ENCODE assay signal across 17 cellular contexts in the genomic region with DNA sequence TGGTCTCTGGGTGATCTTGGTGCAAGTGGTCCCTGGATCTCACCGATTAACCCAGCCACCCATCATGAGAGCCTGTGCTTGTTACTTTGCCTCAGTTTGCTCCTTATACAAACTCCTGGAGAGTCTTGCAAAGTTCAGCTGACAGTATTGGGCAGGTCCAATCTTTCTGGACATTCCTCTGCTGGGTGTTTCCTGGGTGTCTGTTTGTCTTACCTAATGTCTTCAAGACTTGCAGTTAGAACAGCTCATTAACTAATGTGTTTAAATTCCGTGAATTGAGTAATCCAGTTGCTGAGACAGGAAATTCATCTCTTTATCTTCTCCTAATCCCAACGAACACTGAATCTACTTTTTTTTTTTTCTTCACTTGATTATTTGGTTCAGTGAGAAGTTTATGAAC. TPM values are rescaled to one million over a fixed set of nuclear protein-coding genes. Genes with fewer than 3 reads are reported as not detected.
A peak's percentile ranks its signal among the peaks of the same experiment; 100 is the strongest.
DNase-seq lines count a peak whose midpoint lies in the region; ATAC-seq and TF ChIP-seq lines count a peak whose summit lies in the region.
"Had no signal": no experiment of that assay in that cellular context is flagged by ENCODE, and none has a peak within 500 bp of the region (broad histone marks: within the 10 kb centered on the region; RNA-seq: fewer than 3 reads in every experiment).

No MANE protein-coding gene starts in this region.

- ATAC-seq in mucosa of descending colon = peak; percentile 19
- no peak for ATAC-seq in T-cell (replicated peaks in 1 of 4)
- ATAC-seq: stimulated activated effector memory CD8-positive, alpha-beta T cell treated with anti-CD3 and anti-CD28 coated beads, Interleukin-12 subunit alpha, Interleukin-12 subunit beta, amount 100 ng/mL, for 72 hours; WTC11 had no signal

- H3K4me3 ChIP-seq in BJ (ENCODE audit: low read depth, low read length) (no peak overlapping the region), mucosa of descending colon (no peak overlapping the region)

- CTCF ChIA-PET in BJ (lab: Yijun Ruan, JAX) = interaction anchor here (0.6 to 1.4 kb wide), 3 partner anchors 84 to 87 kb away, joined by 3 read pairs; no protein-coding TSS in a partner anchor
- CTCF ChIA-PET in T-cell (lab: Charles Lee) = no interaction called here

- H3K27me3 ChIP-seq in BJ (ENCODE audit: control insufficient read depth, insufficient read depth, low read length) = no peaks in the 10 kb centered on the region

- H3K27ac ChIP-seq in epithelial cell of prostate = peak overlapping the region; percentile 78

- H3K27me3 Mint-ChIP-seq in T-cell = peaks cover 0 to 6% of the 10 kb centered on the region in 2 donors

- no peak overlapping the region for H3K27ac Mint-ChIP-seq in T-cell
- H3K27ac Mint-ChIP-seq: stimulated activated effector memory CD8-positive, alpha-beta T cell treated with anti-CD3 and anti-CD28 coated beads, Interleukin-12 subunit alpha, Interleukin-12 subunit beta, amount 100 ng/mL, for 72 hours; WTC11 had no signal

- TF ChIP-seq CTCF in BJ (IDR thresholded peaks at IDR 0.05; ENCODE audit: insufficient read depth, low read depth, low read length) (no peak), mucosa of descending colon (IDR thresholded peaks at IDR 0.05) (no peak), GM13977 (IDR thresholded peaks at IDR 0.05; ENCODE audit: extremely low read depth, insufficient read depth, missing control alignments) (no peak)

- POLR2A ChIA-PET in BJ (lab: Charles Lee) = interaction anchor here (0.7 kb wide), 2 partner anchors 10 to 23 kb away, joined by 4 to 9 read pairs; no protein-coding TSS in a partner anchor
- POLR2A ChIA-PET in T-cell (lab: Charles Lee) = interaction anchor here in 1 of 2 donors (0.7 kb wide), 2 partner anchors 23 to 1817 kb away, joined by 3 to 6 read pairs; no protein-coding TSS in a partner anchor

- no peaks in the 10 kb centered on the region for H3K36me3 Mint-ChIP-seq in T-cell
- H3K36me3 Mint-ChIP-seq: stimulated activated effector memory CD8-positive, alpha-beta T cell treated with anti-CD3 and anti-CD28 coated beads, Interleukin-12 subunit alpha, Interleukin-12 subunit beta, amount 100 ng/mL, for 72 hours; WTC11 had no signal

- intact Hi-C loops in mucosa of descending colon (cut with DNase I, micrococcal nuclease) = no loop called here

- in situ Hi-C loops in GM13977 (cut with MboI; ENCODE audit: low pct_unique_long_range_greater_than_20kb, low sequenced_read_pairs, unreplicated experiment) = no loop called here

- peaks cover 0 to 4% (median 0%) of the 10 kb centered on the region in 3 donors for H3K9me3 Mint-ChIP-seq in T-cell
- H3K9me3 Mint-ChIP-seq: stimulated activated effector memory CD8-positive, alpha-beta T cell treated with anti-CD3 and anti-CD28 coated beads, Interleukin-12 subunit alpha, Interleukin-12 subunit beta, amount 100 ng/mL, for 72 hours had no signal

- DNase-seq in BJ (ENCODE audit: low read depth) (peak; percentile 11), NCI-H226 (peak; percentile 72), epithelial cell of prostate (ENCODE audit: low read depth, low spot score) (peak; percentile 49), mucosa of descending colon (no peak), activated T-cell treated with anti-CD3 and anti-CD28 coated beads for 4 hours (no peak), T-cell (no peak), cerebellar nuclear complex (lab: John Stamatoyannopoulos, UW) (no peak), GM13977 (ENCODE audit: low spot score) (no peak)
- DNase-seq: activated effector memory CD4-positive, alpha-beta T cell treated with anti-CD3 and anti-CD28 coated beads, Interleukin-2, amount 50 U/mL, for 16 hours; C1 segment of cervical spinal cord; DMS79 treated with DMSO at 0.1 percent for 48 hours; NCI-H1436; nucleus accumbens; OCI-M1 had no signal

- no peak overlapping the region for H3K4me3 Mint-ChIP-seq in T-cell
- H3K4me3 Mint-ChIP-seq: stimulated activated effector memory CD8-positive, alpha-beta T cell treated with anti-CD3 and anti-CD28 coated beads, Interleukin-12 subunit alpha, Interleukin-12 subunit beta, amount 100 ng/mL, for 72 hours; WTC11 had no signal

- no peaks in the 10 kb centered on the region for H3K9me3 ChIP-seq in mucosa of descending colon

- H3K4me1 Mint-ChIP-seq in T-cell = peaks cover 0 to 3% (median 0%) of the 10 kb centered on the region in 3 donors
- H3K4me1 Mint-ChIP-seq: stimulated activated effector memory CD8-positive, alpha-beta T cell treated with anti-CD3 and anti-CD28 coated beads, Interleukin-12 subunit alpha, Interleukin-12 subunit beta, amount 100 ng/mL, for 72 hours; WTC11 had no signal

- H3K4me1 ChIP-seq in mucosa of descending colon (ENCODE audit: low read depth) = no peaks in the 10 kb centered on the region

- H3K36me3 ChIP-seq in BJ (ENCODE audit: control insufficient read depth, insufficient read depth, low read length) (no peaks in the 10 kb centered on the region), mucosa of descending colon (ENCODE audit: low read depth) (no peaks in the 10 kb centered on the region)

RNA-seq across cellular contexts. Expression of gene BCO2, which starts 20.6 kb away (rescaled TPM):
- polyA plus RNA-seq in BJ (2011; rRNA removed) = 0.56 and 0.85 TPM in 2 replicates
- 0.09 and 1.6 TPM in 2 replicates for polyA minus RNA-seq in BJ (2011; rRNA and poly(A)+ RNA removed)
- 1 to 10 TPM; 3.7 to 9.8 (median 7.1) TPM for total RNA-seq in mucosa of descending colon
- total RNA-seq in T-cell = 1 to 10 TPM; 1.5 to 3.2 (median 1.8) TPM

RNA-seq across cellular contexts. Expression of gene TEX12, which starts 28.7 kb away (rescaled TPM):
- not detected in 2 replicates for polyA plus RNA-seq in BJ (2011; rRNA removed)
- polyA minus RNA-seq in BJ (2011; rRNA and poly(A)+ RNA removed) = not detected in 2 replicates
- total RNA-seq in mucosa of descending colon (under 1 TPM; 0.52 to 0.80 (median 0.60) TPM), T-cell (under 1 TPM in 2 of 5 donors, not detected in 3; 0.30 to 0.70 TPM)
- total RNA-seq: dermis microvascular lymphatic vessel endothelial cell, WTC11 had no signal

RNA-seq across cellular contexts. Expression of gene PTS, which starts 30.3 kb away (rescaled TPM):
- polyA plus RNA-seq in BJ (2011; rRNA removed) = 21.3 and 53.4 TPM in 2 replicates
- polyA minus RNA-seq in BJ (2011; rRNA and poly(A)+ RNA removed) = 16.8 and 17.7 TPM in 2 replicates
- total RNA-seq in mucosa of descending colon = 10 to 100 TPM; 27.4 to 29.5 (median 27.7) TPM
- total RNA-seq in T-cell = 10 to 100 TPM; 15.1 to 65.8 (median 21.0) TPM

RNA-seq across cellular contexts. Expression of gene IL18, which starts 32.0 kb away (rescaled TPM):
- polyA plus RNA-seq in BJ (2011; rRNA removed) = 1.5 and 2.7 TPM in 2 replicates
- polyA minus RNA-seq in BJ (2011; rRNA and poly(A)+ RNA removed) = 0.36 and 0.57 TPM in 2 replicates
- total RNA-seq in mucosa of descending colon (100 to 1,000 TPM in 1 of 3 donors, 10 to 100 TPM in 2; 69.4 to 114 (median 85.0) TPM), T-cell (under 1 TPM; 0.20 to 0.53 (median 0.35) TPM)
- total RNA-seq: dermis microvascular lymphatic vessel endothelial cell had no signal

Comparison
In these comparisons a context has a peak if more than half of its experiments do, and no peak if none do; other contexts are left out.
1. DNase-seq: peak in BJ (single experiment), NCI-H226 (single experiment) and epithelial cell of prostate (single experiment); none in mucosa of descending colon (0 of 3), activated T-cell treated with anti-CD3 and anti-CD28 coated beads for 4 hours (single experiment), T-cell (0 of 34), cerebellar nuclear complex (0 of 2) and GM13977 (single experiment).